30 cellular contexts compared by ENCODE assay signal in the genomic region with DNA sequence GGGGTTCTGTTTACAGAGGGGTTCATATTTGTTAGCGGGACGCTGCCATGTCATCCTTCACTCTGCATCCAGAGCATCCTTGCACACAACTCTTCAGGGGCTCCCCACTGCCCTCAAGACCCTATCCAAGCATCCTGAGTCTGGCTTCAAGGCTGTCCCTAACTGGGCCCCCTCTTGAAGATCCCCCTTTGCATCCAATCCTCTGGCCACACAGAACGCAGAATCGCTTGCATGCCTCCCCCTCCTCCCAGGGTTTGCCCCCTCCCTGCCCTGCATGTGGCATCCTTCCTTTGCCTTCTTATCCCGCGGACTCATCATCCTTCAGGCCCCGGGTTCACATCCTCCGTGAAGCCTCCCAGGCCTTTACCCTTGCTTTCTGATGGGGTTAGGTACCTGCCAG. TPM values are rescaled to one million over a fixed set of nuclear protein-coding genes. Genes with fewer than 3 reads are reported as not detected.
DNase-seq lines count a peak whose midpoint lies in the region; ATAC-seq, FAIRE-seq and TF ChIP-seq lines count a peak whose summit lies in the region.
"Had no signal": no experiment of that assay in that cellular context is flagged by ENCODE, and none has a peak within 500 bp of the region (broad histone marks: within the 10 kb centered on the region; RNA-seq: fewer than 3 reads in every experiment).

No MANE protein-coding gene starts in this region.

- FAIRE-seq in A549 (lab: Jason Lieb, UNC) (no peak), frontal cortex (lab: Jason Lieb, UNC) (no peak)
- FAIRE-seq: GM19239, HTR-8/SVneo had no signal

- no peaks in the 10 kb centered on the region for H3K27me3 ChIP-seq in lower lobe of right lung (ENCODE audit: low read depth)
- H3K27me3 ChIP-seq in trophoblast cell (ENCODE audit: insufficient read depth, low read length), result no peaks in the 10 kb centered on the region
- H3K27me3 ChIP-seq: right atrium auricular region had no signal

- no peak overlapping the region for H3K4me3 ChIP-seq in A549
- H3K4me3 ChIP-seq in lower lobe of right lung, result no peak overlapping the region
- no peak overlapping the region for H3K4me3 ChIP-seq in trophoblast cell (ENCODE audit: low read depth, low read length)
- H3K4me3 ChIP-seq: right atrium auricular region, SK-N-MC had no signal

- no peak overlapping the region for H4K8ac ChIP-seq in trophoblast cell (ENCODE audit: low read depth, low read length)

- H2AFZ ChIP-seq in trophoblast cell (ENCODE audit: insufficient read depth, low read length, poor library complexity), result no peak overlapping the region

- TF ChIP-seq CTCF in A549 (IDR thresholded peaks at IDR 0.05), result no peak
- TF ChIP-seq CTCF in activated B cell treated with CpG ODN at 0.5 μM for 24 hours (IDR thresholded peaks at IDR 0.05), result no peak
- TF ChIP-seq CTCF in lower lobe of right lung (IDR thresholded peaks at IDR 0.05), result no peak

- H3K4me2 ChIP-seq in A549, result no peak overlapping the region; the same call in 2 of the 3 replicates
- no peak overlapping the region for H3K4me2 ChIP-seq in trophoblast cell (ENCODE audit: low read length)

- no peak overlapping the region for H3K9ac ChIP-seq in trophoblast cell (ENCODE audit: low read length)

- no peak for TF ChIP-seq POLR2A in A549 (IDR thresholded peaks at IDR 0.05; ENCODE audit: low read length)

- H2BK5ac ChIP-seq in trophoblast cell (ENCODE audit: low read depth, low read length, poor library complexity), result no peak overlapping the region

- H3K27ac ChIP-seq in A549 (peak overlapping the region; percentile 9 to 87; a peak in 3 of 6 replicates), lower lobe of right lung (no peak overlapping the region), trophoblast cell (ENCODE audit: low read depth, low read length) (no peak overlapping the region)
- H3K27ac ChIP-seq: right atrium auricular region, SK-N-MC had no signal

- no peak overlapping the region for H3K23ac ChIP-seq in trophoblast cell (ENCODE audit: low read length)

- intact Hi-C loops in activated B cell treated with CpG ODN at 0.5 μM for 24 hours (cut with micrococcal nuclease) (no loop called here), lower lobe of right lung (cut with DNase I) (no loop called here)

- DNase-seq in activated CD4-positive, alpha-beta T cell treated with anti-CD3 and anti-CD28 coated beads, Interleukin-2, amount 10 ng/mL, durations not matched to agents 7 days and 5 days, result no peak
- DNase-seq in activated CD4-positive, alpha-beta T cell treated with anti-CD3 and anti-CD28 coated beads for 1 hour, result no peak
- no peak for DNase-seq in A549 (ENCODE audit: low read depth in 1 of 2, low spot score in 1 of 2)
- DNase-seq in activated B cell treated with CpG ODN at 0.5 μM for 24 hours, result peak; percentile 8
- DNase-seq in lower lobe of right lung, result peak; percentile 10
- DNase-seq in NCI-H2081 treated with DMSO at 0.1 percent for 48 hours (lab: John Stamatoyannopoulos, UW), result no peak
- DNase-seq in trophoblast cell, result no peak
- DNase-seq in frontal cortex (ENCODE audit: low spot score in 2 of 2), result no peak
- DNase-seq: activated naive CD4-positive, alpha-beta T cell; effector CD4-positive, alpha-beta T cell; EL; foreskin melanocyte; HFFc6; MV-4-11; naive B cell; NCI-H1694; NCI-H526 treated with DMSO at 0.1 percent for 48 hours had no signal

- no peak overlapping the region for H2BK120ac ChIP-seq in trophoblast cell (ENCODE audit: insufficient read depth, low read length, poor library complexity)

- CTCF ChIA-PET in activated CD4-positive, alpha-beta T cell treated with anti-CD3 and anti-CD28 coated beads, Interleukin-2, amount 10 ng/mL, durations not matched to agents 7 days and 5 days (lab: Charles Lee), result no interaction called here
- CTCF ChIA-PET in A549 (lab: Yijun Ruan, JAX), result interaction anchor here (1.5 kb wide), 1 partner anchor 30 kb away, joined by 4 read pairs; no protein-coding TSS in a partner anchor
- CTCF ChIA-PET in activated B cell treated with CpG ODN at 0.5 μM for 24 hours (lab: Charles Lee), result no interaction called here

- H3K36me3 ChIP-seq in lower lobe of right lung, result no peaks in the 10 kb centered on the region
- no peaks in the 10 kb centered on the region for H3K36me3 ChIP-seq in trophoblast cell (ENCODE audit: control insufficient read depth in 1 of 2, insufficient read depth in 2 of 2, low read length in 2 of 2)
- H3K36me3 ChIP-seq: right atrium auricular region had no signal

- H3K79me1 ChIP-seq in trophoblast cell (ENCODE audit: low read length), result peaks cover 8% of the 10 kb centered on the region

- no peaks in the 10 kb centered on the region for H3K9me3 Mint-ChIP-seq in activated CD4-positive, alpha-beta T cell treated with anti-CD3 and anti-CD28 coated beads, Interleukin-2, amount 10 ng/mL, durations not matched to agents 7 days and 5 days
- no peaks in the 10 kb centered on the region for H3K9me3 Mint-ChIP-seq in activated B cell treated with CpG ODN at 0.5 μM for 24 hours
- H3K9me3 Mint-ChIP-seq: HFFc6; memory B cell; T-helper 2 cell treated with Interferon-gamma antibody and Interleukin-4, amounts not matched to agents 5 μg/mL and 100 μg/mL, for 36 hours had no signal

- TF ChIP-seq RAD21 in A549 (conservative IDR thresholded peaks at IDR 0.05 in 1 of 2, IDR thresholded peaks at IDR 0.05 in 1 of 2), result no peak

- no peak overlapping the region for H3K4ac ChIP-seq in trophoblast cell (ENCODE audit: low read depth, low read length)

- no peak for TF ChIP-seq EP300 in A549 (IDR thresholded peaks at IDR 0.05)

- H2AK5ac ChIP-seq in trophoblast cell (ENCODE audit: low read length), result no peak overlapping the region

- no peak overlapping the region for H3K4me3 Mint-ChIP-seq in activated CD4-positive, alpha-beta T cell treated with anti-CD3 and anti-CD28 coated beads, Interleukin-2, amount 10 ng/mL, durations not matched to agents 7 days and 5 days
- H3K4me3 Mint-ChIP-seq in activated B cell treated with CpG ODN at 0.5 μM for 24 hours, result no peak overlapping the region
- H3K4me3 Mint-ChIP-seq: HFFc6; memory B cell; naive B cell; T-helper 2 cell treated with Interferon-gamma antibody and Interleukin-4, amounts not matched to agents 5 μg/mL and 100 μg/mL, for 36 hours had no signal

- H3K27ac Mint-ChIP-seq in activated CD4-positive, alpha-beta T cell treated with anti-CD3 and anti-CD28 coated beads, Interleukin-2, amount 10 ng/mL, durations not matched to agents 7 days and 5 days, result peak overlapping the region; percentile 44
- no peak overlapping the region for H3K27ac Mint-ChIP-seq in activated B cell treated with CpG ODN at 0.5 μM for 24 hours
- H3K27ac Mint-ChIP-seq: HFFc6, memory B cell had no signal

- peaks cover 42% of the 10 kb centered on the region for H3K4me1 ChIP-seq in A549
- H3K4me1 ChIP-seq in lower lobe of right lung, result peaks cover 10% of the 10 kb centered on the region
- H3K4me1 ChIP-seq in trophoblast cell (ENCODE audit: control insufficient read depth in 1 of 2, insufficient read depth in 2 of 2, low read length in 2 of 2), result peaks cover 7 to 9% of the 10 kb centered on the region in 2 experiments

- peaks cover 65% of the 10 kb centered on the region for H3K4me1 Mint-ChIP-seq in activated CD4-positive, alpha-beta T cell treated with anti-CD3 and anti-CD28 coated beads, Interleukin-2, amount 10 ng/mL, durations not matched to agents 7 days and 5 days
- H3K4me1 Mint-ChIP-seq in activated B cell treated with CpG ODN at 0.5 μM for 24 hours, result peaks cover 12% of the 10 kb centered on the region

- no peak overlapping the region for H4K12ac ChIP-seq in trophoblast cell (ENCODE audit: low read depth, low read length)

- no peaks in the 10 kb centered on the region for H3K27me3 Mint-ChIP-seq in activated CD4-positive, alpha-beta T cell treated with anti-CD3 and anti-CD28 coated beads, Interleukin-2, amount 10 ng/mL, durations not matched to agents 7 days and 5 days
- no peaks in the 10 kb centered on the region for H3K27me3 Mint-ChIP-seq in activated B cell treated with CpG ODN at 0.5 μM for 24 hours

- H4K91ac ChIP-seq in trophoblast cell (ENCODE audit: low read depth, low read length), result no peak overlapping the region

- no peak overlapping the region for H3K14ac ChIP-seq in trophoblast cell (ENCODE audit: low read length)

- no peak overlapping the region for H2BK12ac ChIP-seq in trophoblast cell (ENCODE audit: low read length)

- H3K9me3 ChIP-seq in A549 (no peaks in the 10 kb centered on the region), lower lobe of right lung (no peaks in the 10 kb centered on the region), trophoblast cell (ENCODE audit: insufficient read depth, low read depth, low read length) (peaks cover 1% of the 10 kb centered on the region)
- H3K9me3 ChIP-seq: right atrium auricular region had no signal

- POLR2A ChIA-PET in activated CD4-positive, alpha-beta T cell treated with anti-CD3 and anti-CD28 coated beads, Interleukin-2, amount 10 ng/mL, durations not matched to agents 7 days and 5 days (lab: Charles Lee), result no interaction called here
- POLR2A ChIA-PET in A549 (lab: Yijun Ruan, JAX) (no interaction called here), activated B cell treated with CpG ODN at 0.5 μM for 24 hours (lab: Charles Lee) (no interaction called here)

- no peak overlapping the region for H3K18ac ChIP-seq in trophoblast cell (ENCODE audit: low read length)

- 76% methylated on average over 8 of the region's 8 CpGs for WGBS in A549 (ENCODE audit: missing lambda C conversion rate)
- WGBS in trophoblast cell (ENCODE audit: extremely low coverage, insufficient coverage, insufficient read length), result no CpG with 5 or more reads among the region's 8 CpGs

- peaks cover 2% of the 10 kb centered on the region for H3K79me2 ChIP-seq in trophoblast cell (ENCODE audit: control insufficient read depth, insufficient read depth, low read length, poor library complexity)

- ATAC-seq in A549 (no peak), activated B cell treated with CpG ODN at 0.5 μM for 24 hours (ENCODE audit: low read depth) (no peak), lower lobe of right lung (no peak)
- ATAC-seq: esophagus mucosa had no signal

- H3K36me3 Mint-ChIP-seq in activated CD4-positive, alpha-beta T cell treated with anti-CD3 and anti-CD28 coated beads, Interleukin-2, amount 10 ng/mL, durations not matched to agents 7 days and 5 days (ENCODE audit: low read depth), result no peaks in the 10 kb centered on the region
- H3K36me3 Mint-ChIP-seq in activated B cell treated with CpG ODN at 0.5 μM for 24 hours (ENCODE audit: low read depth), result no peaks in the 10 kb centered on the region
- H3K36me3 Mint-ChIP-seq: memory B cell, naive B cell had no signal

RNA-seq across cellular contexts. Expression of a gene that starts 18.6 kb away (rescaled TPM):
- 1 to 10 TPM; 7.6 to 8.3 TPM for total RNA-seq in activated CD4-positive, alpha-beta T cell treated with anti-CD3 and anti-CD28 coated beads, Interleukin-2, amount 10 ng/mL, durations not matched to agents 7 days and 5 days
- polyA plus RNA-seq in A549 (2011; rRNA removed) (18.6 and 24.7 TPM in 2 replicates), A549 (2017; fragmentation: RNase III; extraction: RNeasy Plus Mini Kit Qiagen cat#74134 plus additional on column Dnase treatment) (17.6 to 26.7 TPM (median 24.5 TPM) in 3 replicates)
- 14.8 and 26.9 TPM in 2 replicates for polyA plus RNA-seq in A549 (2012; cell fraction: cytosol; rRNA removed)
- polyA plus RNA-seq in A549 (2012; cell fraction: nucleus; rRNA removed), result 33.8 and 39.1 TPM in 2 replicates
- polyA minus RNA-seq in A549 (2011; rRNA and poly(A)+ RNA removed), result 11.1 and 12.9 TPM in 2 replicates
- total RNA-seq in activated B cell treated with CpG ODN at 0.5 μM for 24 hours (5.2 and 8.2 TPM in 2 replicates), lower lobe of right lung (5.3 TPM), frontal cortex (3.7 TPM)
- 64.9 and 67.2 TPM in 2 replicates for polyA plus RNA-seq in trophoblast cell (2013)

RNA-seq across cellular contexts. Expression of a gene that starts 19.7 kb away (rescaled TPM):
- total RNA-seq in activated CD4-positive, alpha-beta T cell treated with anti-CD3 and anti-CD28 coated beads, Interleukin-2, amount 10 ng/mL, durations not matched to agents 7 days and 5 days, result 100 to 1,000 TPM; 100 to 115 TPM
- polyA plus RNA-seq in A549 (2011; rRNA removed), result 0.05 and 0.14 TPM in 2 replicates
- 0.05 and 0.09 TPM in 2 replicates for polyA plus RNA-seq in A549 (2012; cell fraction: cytosol; rRNA removed)
- polyA plus RNA-seq in A549 (2012; cell fraction: nucleus; rRNA removed), result 0.09 and 0.12 TPM in 2 replicates
- 0.04 to 0.17 TPM (median 0.05 TPM) in 3 replicates for polyA plus RNA-seq in A549 (2017; fragmentation: RNase III; extraction: RNeasy Plus Mini Kit Qiagen cat#74134 plus additional on column Dnase treatment)
- not detected in 2 replicates for polyA minus RNA-seq in A549 (2011; rRNA and poly(A)+ RNA removed)
- total RNA-seq in activated B cell treated with CpG ODN at 0.5 μM for 24 hours, result 11.0 and 12.7 TPM in 2 replicates
- total RNA-seq in lower lobe of right lung, result 10.2 TPM
- 6.6 and 6.7 TPM in 2 replicates for polyA plus RNA-seq in trophoblast cell (2013)
- not detected for total RNA-seq in frontal cortex
- total RNA-seq: HFFc6, osteoblast had no signal

RNA-seq across cellular contexts. Expression of a gene that starts 42.9 kb away (rescaled TPM):
- 10 to 100 TPM; 10.1 to 10.2 TPM for total RNA-seq in activated CD4-positive, alpha-beta T cell treated with anti-CD3 and anti-CD28 coated beads, Interleukin-2, amount 10 ng/mL, durations not matched to agents 7 days and 5 days
- polyA plus RNA-seq in A549 (2011; rRNA removed) (not detected in 2 replicates), A549 (2017; fragmentation: RNase III; extraction: RNeasy Plus Mini Kit Qiagen cat#74134 plus additional on column Dnase treatment) (not detected in 3 replicates)
- polyA plus RNA-seq in A549 (2012; cell fraction: cytosol; rRNA removed), result not detected in 2 replicates
- 0.07 TPM in 1 of 2 replicates, not detected in the other for polyA plus RNA-seq in A549 (2012; cell fraction: nucleus; rRNA removed)
- not detected in 2 replicates for polyA minus RNA-seq in A549 (2011; rRNA and poly(A)+ RNA removed)
- total RNA-seq in activated B cell treated with CpG ODN at 0.5 μM for 24 hours (1.7 and 1.8 TPM in 2 replicates), lower lobe of right lung (not detected), frontal cortex (0.41 TPM)
- polyA plus RNA-seq in trophoblast cell (2013), result not detected in 2 replicates
- total RNA-seq: A673, chondrocyte, esophagus mucosa, HFFc6, kidney epithelial cell, osteoblast, right atrium auricular region, ureter had no signal
- polyA plus RNA-seq: BJ had no signal

RNA-seq across cellular contexts. Expression of a gene that starts 59.9 kb away (rescaled TPM):
- under 1 TPM; 0.50 to 0.73 TPM for total RNA-seq in activated CD4-positive, alpha-beta T cell treated with anti-CD3 and anti-CD28 coated beads, Interleukin-2, amount 10 ng/mL, durations not matched to agents 7 days and 5 days
- polyA plus RNA-seq in A549 (2011; rRNA removed) (not detected in 2 replicates), A549 (2017; fragmentation: RNase III; extraction: RNeasy Plus Mini Kit Qiagen cat#74134 plus additional on column Dnase treatment) (not detected in 3 replicates)
- 0.01 TPM in 1 of 2 replicates, not detected in the other for polyA plus RNA-seq in A549 (2012; cell fraction: cytosol; rRNA removed)
- 0.05 TPM in 1 of 2 replicates, not detected in the other for polyA plus RNA-seq in A549 (2012; cell fraction: nucleus; rRNA removed)
- polyA minus RNA-seq in A549 (2011; rRNA and poly(A)+ RNA removed), result not detected in 2 replicates
- total RNA-seq in activated B cell treated with CpG ODN at 0.5 μM for 24 hours (4.6 and 5.4 TPM in 2 replicates), lower lobe of right lung (0.53 TPM), frontal cortex (not detected)
- polyA plus RNA-seq in trophoblast cell (2013), result 0.18 and 0.32 TPM in 2 replicates
- total RNA-seq: A673, chondrocyte, esophagus mucosa, HFFc6, kidney epithelial cell, osteoblast, right atrium auricular region had no signal
- polyA plus RNA-seq: BJ had no signal

Comparison
In these comparisons a context has a peak if more than half of its experiments do, and no peak if none do; other contexts are left out.
1. DNase-seq: peak in activated B cell treated with CpG ODN at 0.5 μM for 24 hours (single experiment) and lower lobe of right lung (single experiment); none in activated CD4-positive, alpha-beta T cell treated with anti-CD3 and anti-CD28 coated beads, Interleukin-2, amount 10 ng/mL, durations not matched to agents 7 days and 5 days (single experiment), activated CD4-positive, alpha-beta T cell treated with anti-CD3 and anti-CD28 coated beads for 1 hour (single experiment), A549 (0 of 2), NCI-H2081 treated with DMSO at 0.1 percent for 48 hours (single experiment), trophoblast cell (0 of 2) and frontal cortex (0 of 2).
2. H3K27ac ChIP-seq: peak in A549 (2 of 2); none in lower lobe of right lung (single experiment) and trophoblast cell (single experiment).